In genomic region chr22:37501176-37501609, GRCh38 we compare ENCODE assay signal across 13 cellular contexts. TPM values are rescaled to one million over a fixed set of nuclear protein-coding genes. Genes with fewer than 3 reads are reported as not detected.
DNase-seq lines count a peak whose midpoint lies in the region; ATAC-seq and TF ChIP-seq lines count a peak whose summit lies in the region.
"Had no signal": no experiment of that assay in that cellular context is flagged by ENCODE, and none has a peak within 500 bp of the region (broad histone marks: within the 10 kb centered on the region; RNA-seq: fewer than 3 reads in every experiment).

No MANE protein-coding gene starts in this region.

- peaks cover 6% of the 10 kb centered on the region for H3K27me3 Mint-ChIP-seq in nephron (ENCODE audit: low read depth)
- no peaks in the 10 kb centered on the region for H3K27me3 Mint-ChIP-seq in activated naive CD4-positive, alpha-beta T cell treated with anti-CD3 and anti-CD28 coated beads for 36 hours (ENCODE audit: low read depth)
- no peaks in the 10 kb centered on the region for H3K27me3 Mint-ChIP-seq in activated CD4-positive, alpha-beta T cell treated with anti-CD3 and anti-CD28 coated beads for 36 hours
- H3K27me3 Mint-ChIP-seq in CD14-positive monocyte (ENCODE audit: low read depth in 3 of 3): peaks cover 12 to 30% (median 16%) of the 10 kb centered on the region in 3 donors

- peak overlapping the region in 2 of 4 donors; percentile 38 to 47 for H3K4me3 ChIP-seq in Peyer's patch

- no peak for TF ChIP-seq POLR2A in Peyer's patch (IDR thresholded peaks at IDR 0.05)

- DNase-seq in A172 (ENCODE audit: low spot score) (peak; percentile 27), Peyer's patch (no peak), glomerular visceral epithelial cell (ENCODE audit: extremely low spot score) (peak; percentile 53), CD14-positive monocyte (ENCODE audit: low spot score) (no peak)
- DNase-seq in activated naive CD4-positive, alpha-beta T cell treated with anti-CD3 and anti-CD28 coated beads for 36 hours: no peak
- no peak for DNase-seq in activated CD4-positive, alpha-beta T cell treated with anti-CD3 and anti-CD28 coated beads for 36 hours
- DNase-seq: activated CD4-positive, alpha-beta T cell treated with anti-CD3 and anti-CD28 coated beads for 4 hours; activated gamma-delta T cell; effector memory CD8-positive, alpha-beta T cell; NCI-H1694 treated with DMSO at 0.1 percent for 48 hours; stimulated activated CD4-positive, alpha-beta T cell treated with anti-CD3 and anti-CD28 coated beads, Interleukin-12 subunit alpha, Interleukin-12 subunit beta, amount 100 ng/mL, for 4 hours had no signal

- H3K27me3 ChIP-seq in Peyer's patch: no peaks in the 10 kb centered on the region

- peaks cover 0 to 40% (median 0%) of the 10 kb centered on the region in 3 donors for H3K36me3 ChIP-seq in Peyer's patch

- H3K4me3 Mint-ChIP-seq in nephron (peak overlapping the region; percentile 76 to 85 (median 82)), CD14-positive monocyte (no peak overlapping the region)
- H3K4me3 Mint-ChIP-seq in activated naive CD4-positive, alpha-beta T cell treated with anti-CD3 and anti-CD28 coated beads for 36 hours: no peak overlapping the region
- H3K4me3 Mint-ChIP-seq in activated CD4-positive, alpha-beta T cell treated with anti-CD3 and anti-CD28 coated beads for 36 hours: no peak overlapping the region
- H3K4me3 Mint-ChIP-seq: effector memory CD8-positive, alpha-beta T cell had no signal

- peaks cover 50% of the 10 kb centered on the region for H3K4me1 Mint-ChIP-seq in nephron
- H3K4me1 Mint-ChIP-seq in activated naive CD4-positive, alpha-beta T cell treated with anti-CD3 and anti-CD28 coated beads for 36 hours (ENCODE audit: low read depth): peaks cover 18% of the 10 kb centered on the region
- peaks cover 12% of the 10 kb centered on the region for H3K4me1 Mint-ChIP-seq in activated CD4-positive, alpha-beta T cell treated with anti-CD3 and anti-CD28 coated beads for 36 hours
- H3K4me1 Mint-ChIP-seq in CD14-positive monocyte: peaks cover 12% of the 10 kb centered on the region

- H3K9me3 Mint-ChIP-seq in nephron (no peaks in the 10 kb centered on the region), CD14-positive monocyte (peaks cover 0 to 2% (median 0%) of the 10 kb centered on the region in 7 donors)
- no peaks in the 10 kb centered on the region for H3K9me3 Mint-ChIP-seq in activated naive CD4-positive, alpha-beta T cell treated with anti-CD3 and anti-CD28 coated beads for 36 hours
- no peaks in the 10 kb centered on the region for H3K9me3 Mint-ChIP-seq in activated CD4-positive, alpha-beta T cell treated with anti-CD3 and anti-CD28 coated beads for 36 hours (ENCODE audit: low read depth)
- H3K9me3 Mint-ChIP-seq: effector memory CD8-positive, alpha-beta T cell had no signal

- ATAC-seq in activated CD4-positive, alpha-beta T cell treated with anti-CD3 and anti-CD28 coated beads for 36 hours: no peak
- no peak for ATAC-seq in GM21390 (IDR thresholded peaks at IDR 0.05; ENCODE audit: unreplicated experiment)
- ATAC-seq: effector memory CD8-positive, alpha-beta T cell had no signal

- H3K27ac ChIP-seq in Peyer's patch: peak overlapping the region in 3 of 4 donors; percentile 74 to 97 (median 96)

- H3K27ac Mint-ChIP-seq in nephron: peak overlapping the region; percentile 98 to 100 (median 99)
- no peak overlapping the region for H3K27ac Mint-ChIP-seq in activated naive CD4-positive, alpha-beta T cell treated with anti-CD3 and anti-CD28 coated beads for 36 hours
- no peak overlapping the region for H3K27ac Mint-ChIP-seq in activated CD4-positive, alpha-beta T cell treated with anti-CD3 and anti-CD28 coated beads for 36 hours
- no peak overlapping the region for H3K27ac Mint-ChIP-seq in CD14-positive monocyte
- H3K27ac Mint-ChIP-seq: effector memory CD8-positive, alpha-beta T cell had no signal

- H3K4me1 ChIP-seq in Peyer's patch: peaks cover 0 to 71% (median 7%) of the 10 kb centered on the region in 4 donors

- no peaks in the 10 kb centered on the region for H3K9me3 ChIP-seq in Peyer's patch

- intact Hi-C loops in activated naive CD4-positive, alpha-beta T cell treated with anti-CD3 and anti-CD28 coated beads for 36 hours (cut with micrococcal nuclease): loop anchor here (2.0 kb wide), 1 partner anchor 28 kb away; no protein-coding TSS in a partner anchor
- intact Hi-C loops in activated CD4-positive, alpha-beta T cell treated with anti-CD3 and anti-CD28 coated beads for 36 hours (cut with DNase I, micrococcal nuclease): no loop called here
- intact Hi-C loops in CD14-positive monocyte (cut with micrococcal nuclease): no loop called here

- CTCF ChIA-PET in activated naive CD4-positive, alpha-beta T cell treated with anti-CD3 and anti-CD28 coated beads for 36 hours (lab: Charles Lee): interaction anchor here (0.9 kb wide), 1 partner anchor 65 kb away, joined by 3 read pairs; no protein-coding TSS in a partner anchor
- CTCF ChIA-PET in activated CD4-positive, alpha-beta T cell treated with anti-CD3 and anti-CD28 coated beads for 36 hours (lab: Charles Lee): interaction anchor here (0.7 kb wide), 1 partner anchor 65 kb away, joined by 3 read pairs; no protein-coding TSS in a partner anchor

- peaks cover 39% of the 10 kb centered on the region for H3K36me3 Mint-ChIP-seq in nephron (ENCODE audit: low read depth)
- H3K36me3 Mint-ChIP-seq in activated naive CD4-positive, alpha-beta T cell treated with anti-CD3 and anti-CD28 coated beads for 36 hours (ENCODE audit: low read depth): no peaks in the 10 kb centered on the region
- no peaks in the 10 kb centered on the region for H3K36me3 Mint-ChIP-seq in activated CD4-positive, alpha-beta T cell treated with anti-CD3 and anti-CD28 coated beads for 36 hours (ENCODE audit: low read depth)
- H3K36me3 Mint-ChIP-seq in CD14-positive monocyte: no peaks in the 10 kb centered on the region

- POLR2A ChIA-PET in activated CD4-positive, alpha-beta T cell treated with anti-CD3 and anti-CD28 coated beads for 36 hours (lab: Charles Lee): no interaction called here

- TF ChIP-seq CTCF in Peyer's patch (IDR thresholded peaks at IDR 0.05): no peak
- TF ChIP-seq CTCF in nephron (IDR thresholded peaks at IDR 0.05; ENCODE audit: unreplicated experiment in 3 of 3): no peak
- TF ChIP-seq CTCF in CD14-positive monocyte (IDR thresholded peaks at IDR 0.05): no peak

RNA-seq across cellular contexts. Expression of gene MFNG, which starts 15.0 kb away (rescaled TPM):
- total RNA-seq in A172 (2014; rRNA removed; shearing (Covaris generic)): 0.86 and 0.95 TPM in 2 replicates
- total RNA-seq in Peyer's patch: 10 to 100 TPM; 12.4 to 47.0 (median 26.5) TPM
- 10 to 100 TPM; 83.1 to 90.9 TPM for total RNA-seq in activated naive CD4-positive, alpha-beta T cell treated with anti-CD3 and anti-CD28 coated beads for 36 hours
- total RNA-seq in activated CD4-positive, alpha-beta T cell treated with anti-CD3 and anti-CD28 coated beads for 36 hours: 100 to 1,000 TPM; 108 to 125 TPM
- polyA plus RNA-seq in CD14-positive monocyte: 100 to 1,000 TPM; 181 to 196 TPM

RNA-seq across cellular contexts. Expression of gene CARD10, which starts 18.0 kb away (rescaled TPM):
- total RNA-seq in A172 (2014; rRNA removed; shearing (Covaris generic)): 20.4 and 41.0 TPM in 2 replicates
- total RNA-seq in Peyer's patch: 100 to 1,000 TPM in 3 of 4 donors, 10 to 100 TPM in 1; 74.3 to 142 (median 123) TPM
- total RNA-seq in activated naive CD4-positive, alpha-beta T cell treated with anti-CD3 and anti-CD28 coated beads for 36 hours: not detected
- not detected for total RNA-seq in activated CD4-positive, alpha-beta T cell treated with anti-CD3 and anti-CD28 coated beads for 36 hours
- polyA plus RNA-seq in CD14-positive monocyte: not detected

RNA-seq across cellular contexts. Expression of gene CDC42EP1, which starts 59.1 kb away (rescaled TPM):
- 18.2 and 23.0 TPM in 2 replicates for total RNA-seq in A172 (2014; rRNA removed; shearing (Covaris generic))
- total RNA-seq in Peyer's patch: 10 to 100 TPM; 22.3 to 41.0 (median 34.7) TPM
- 1 to 10 TPM; 1.9 to 2.8 TPM for total RNA-seq in activated naive CD4-positive, alpha-beta T cell treated with anti-CD3 and anti-CD28 coated beads for 36 hours
- total RNA-seq in activated CD4-positive, alpha-beta T cell treated with anti-CD3 and anti-CD28 coated beads for 36 hours: under 1 TPM; 0.83 to 0.87 TPM
- polyA plus RNA-seq in CD14-positive monocyte: 1 to 10 TPM; 5.9 to 8.5 TPM

Comparison
In these comparisons a context has a peak if more than half of its experiments do, and no peak if none do; other contexts are left out.
1. DNase-seq: peak in A172 (single experiment) and glomerular visceral epithelial cell (single experiment); none in Peyer's patch (0 of 3), activated naive CD4-positive, alpha-beta T cell treated with anti-CD3 and anti-CD28 coated beads for 36 hours (single experiment), activated CD4-positive, alpha-beta T cell treated with anti-CD3 and anti-CD28 coated beads for 36 hours (single experiment) and CD14-positive monocyte (single experiment).
2. H3K27ac Mint-ChIP-seq: peak in nephron (3 of 3); none in activated naive CD4-positive, alpha-beta T cell treated with anti-CD3 and anti-CD28 coated beads for 36 hours (single experiment), activated CD4-positive, alpha-beta T cell treated with anti-CD3 and anti-CD28 coated beads for 36 hours (single experiment) and CD14-positive monocyte (0 of 7).
3. H3K4me3 Mint-ChIP-seq: peak in nephron (3 of 3); none in activated naive CD4-positive, alpha-beta T cell treated with anti-CD3 and anti-CD28 coated beads for 36 hours (single experiment), activated CD4-positive, alpha-beta T cell treated with anti-CD3 and anti-CD28 coated beads for 36 hours (single experiment) and CD14-positive monocyte (0 of 2).
4. RNA of gene CARD10, which starts 18.0 kb away (total RNA-seq): 74.3 to 142 TPM in Peyer's patch and 20.4 to 41.0 TPM in A172; not detected in activated CD4-positive, alpha-beta T cell treated with anti-CD3 and anti-CD28 coated beads for 36 hours and not detected in activated naive CD4-positive, alpha-beta T cell treated with anti-CD3 and anti-CD28 coated beads for 36 hours; every median in the first group is over 10 times any median in the second.